28 cellular contexts compared by ENCODE assay signal in genomic region chr11:1656670-1657069, GRCh38. TPM values are rescaled to one million over a fixed set of nuclear protein-coding genes. Genes with fewer than 3 reads are reported as not detected.
DNase-seq lines count a peak whose midpoint lies in the region; ATAC-seq, FAIRE-seq and TF ChIP-seq lines count a peak whose summit lies in the region.
"Had no signal": no experiment of that assay in that cellular context is flagged by ENCODE, and none has a peak within 500 bp of the region (broad histone marks: within the 10 kb centered on the region; RNA-seq: fewer than 3 reads in every experiment).

No MANE protein-coding gene starts in this region.

- BruUV-seq in HepG2 (replicated peaks; lab: Mats Ljungman, UMichigan): no TSS peak

- in situ Hi-C loops in HepG2 (cut with HindIII; ENCODE audit: extremely low pct_ligation_motif_present, low pct_unique_long_range_greater_than_20kb): loop anchor here (5.0 kb wide), 3 partner anchors 36 to 496 kb away; partner anchors contain the start of gene SYT8

- H3K79me2 ChIP-seq in HepG2 (ENCODE audit: insufficient read depth, low read length) (no peaks in the 10 kb centered on the region), osteoblast (ENCODE audit: insufficient read depth, low read length) (no peaks in the 10 kb centered on the region)

- TF ChIP-seq POLR2A in HepG2 (IDR thresholded peaks at IDR 0.05; ENCODE audit: insufficient read depth in 1 of 2, low read depth in 2 of 2, low read length in 2 of 2): no peak
- TF ChIP-seq POLR2A in testis (IDR thresholded peaks at IDR 0.05): no peak

- H3K36me3 ChIP-seq in HepG2 (replicated peaks in 1 of 2; ENCODE audit: control insufficient read depth in 1 of 2, insufficient read depth in 2 of 2, low read length in 2 of 2) (no peaks in the 10 kb centered on the region), osteoblast (ENCODE audit: insufficient read depth, low read length) (no peaks in the 10 kb centered on the region), testis (ENCODE audit: low read depth, missing control alignments) (no peaks in the 10 kb centered on the region), colonic mucosa (no peaks in the 10 kb centered on the region)
- H3K36me3 ChIP-seq: BLaER1 had no signal

- H2AFZ ChIP-seq in HepG2 (ENCODE audit: low read length) (no peak overlapping the region), osteoblast (ENCODE audit: low read length) (no peak overlapping the region)
- H2AFZ ChIP-seq: GM23338 had no signal

- H3K4me3 ChIP-seq in HepG2 (replicated peaks in 1 of 3; ENCODE audit: insufficient read depth in 1 of 3, low read depth in 2 of 3, low read length in 3 of 3): no peak overlapping the region
- H3K4me3 ChIP-seq in osteoblast (ENCODE audit: insufficient read depth, low read length): no peak overlapping the region
- H3K4me3 ChIP-seq in testis: no peak overlapping the region
- H3K4me3 ChIP-seq in colonic mucosa: no peak overlapping the region
- H3K4me3 ChIP-seq: BLaER1, GM12878, GM23338 had no signal

- H3K27ac ChIP-seq in HepG2 (ENCODE audit: extremely low read length, insufficient read depth, low read length) (peak overlapping the region; percentile 4), osteoblast (ENCODE audit: low read depth, low read length) (no peak overlapping the region), testis (no peak overlapping the region), colonic mucosa (no peak overlapping the region)
- H3K27ac ChIP-seq: BLaER1 had no signal

- H3K27me3 Mint-ChIP-seq in chondrocyte (ENCODE audit: low read depth): peaks cover 19% of the 10 kb centered on the region
- peaks cover 49 to 51% of the 10 kb centered on the region in 2 donors for H3K27me3 Mint-ChIP-seq in stimulated activated naive B cell treated with anti-CD40 and anti-IgM and Interleukin-4, amounts not matched to agents 10 μg/mL and 1 μg/mL and 100 μg/mL, for 72 hours

- H3K36me3 Mint-ChIP-seq in chondrocyte (ENCODE audit: low read depth): no peaks in the 10 kb centered on the region
- no peaks in the 10 kb centered on the region for H3K36me3 Mint-ChIP-seq in stimulated activated naive B cell treated with anti-CD40 and anti-IgM and Interleukin-4, amounts not matched to agents 10 μg/mL and 1 μg/mL and 100 μg/mL, for 72 hours

- TF ChIP-seq EP300 in HepG2 (IDR thresholded peaks at IDR 0.05; ENCODE audit: low read depth in 2 of 2, low read length in 2 of 2): no peak
- no peak for TF ChIP-seq EP300 in HepG2 (CRISPR knock-in tag; IDR thresholded peaks at IDR 0.05; ENCODE audit: borderline replicate concordance)

- no peak for ATAC-seq in HepG2
- no peak for ATAC-seq in GM18519 (IDR thresholded peaks at IDR 0.05; ENCODE audit: low FRiP score, unreplicated experiment)
- ATAC-seq in stimulated activated naive B cell treated with anti-CD40 and anti-IgM and Interleukin-4, amounts not matched to agents 10 μg/mL and 1 μg/mL and 100 μg/mL, for 72 hours (replicated peaks): no peak
- ATAC-seq: GM12878, GM23338, PC-3 had no signal

- no peak overlapping the region for H3K27ac Mint-ChIP-seq in chondrocyte (ENCODE audit: unreplicated experiment)
- H3K27ac Mint-ChIP-seq in stimulated activated naive B cell treated with anti-CD40 and anti-IgM and Interleukin-4, amounts not matched to agents 10 μg/mL and 1 μg/mL and 100 μg/mL, for 72 hours: no peak overlapping the region
- H3K27ac Mint-ChIP-seq: CD4-positive, alpha-beta T cell; GM23338; H9 had no signal

- H3K4me1 Mint-ChIP-seq in chondrocyte (ENCODE audit: low read depth): no peaks in the 10 kb centered on the region
- peaks cover 7 to 8% of the 10 kb centered on the region in 2 donors for H3K4me1 Mint-ChIP-seq in stimulated activated naive B cell treated with anti-CD40 and anti-IgM and Interleukin-4, amounts not matched to agents 10 μg/mL and 1 μg/mL and 100 μg/mL, for 72 hours

- DNase-seq in chondrocyte (ENCODE audit: low spot score) (peak; percentile 28), HepG2 (ENCODE audit: low spot score) (no peak), osteoblast (ENCODE audit: insufficient read length, low spot score, missing footprints) (peak; percentile 71), testis (peak; percentile 4), NCI-H1105 (lab: John Stamatoyannopoulos, UW) (no peak), colonic mucosa (no peak)
- DNase-seq in stimulated activated naive B cell treated with anti-CD40 and anti-IgM and Interleukin-4, amounts not matched to agents 10 μg/mL and 1 μg/mL and 100 μg/mL, for 72 hours: no peak
- DNase-seq: CD4-positive, alpha-beta T cell; H9; Karpas-422; NCI-H1092; NCI-H1436; NCI-H187; NCI-H2107; NCI-H526; NCI-H82; NK-92 treated with Interleukin-12 subunit alpha and Interleukin-12 subunit beta, amount 100 ng/mL, for 24 hours; PC-3 had no signal

- intact Hi-C loops in HepG2 (cut with micrococcal nuclease; ENCODE audit: unreplicated experiment) (no loop called here), testis (cut with DNase I; ENCODE audit: low total_unique reads) (loop anchor here (10.0 kb wide), 2 partner anchors 178 to 498 kb away; partner anchors contain the start of genes SYT8 and TNNI2), colonic mucosa (cut with DNase I) (no loop called here)

- no peaks in the 10 kb centered on the region for H4K20me1 ChIP-seq in HepG2 (ENCODE audit: insufficient read depth, low read length)
- H4K20me1 ChIP-seq in osteoblast (ENCODE audit: insufficient read depth, low read length): no peaks in the 10 kb centered on the region
- H4K20me1 ChIP-seq: BLaER1 had no signal

- WGBS in HepG2 (ENCODE audit: low lambda C conversion rate): 98% methylated on average over 6 of the region's 7 CpGs
- 83 to 92% methylated on average over 7 of the region's 7 CpGs for WGBS in testis, 2 donors

- no peak for TF ChIP-seq RAD21 in HepG2 (CRISPR knock-in tag; IDR thresholded peaks at IDR 0.05)

- H3K9me3 Mint-ChIP-seq in chondrocyte (ENCODE audit: low read depth): no peaks in the 10 kb centered on the region
- no peaks in the 10 kb centered on the region for H3K9me3 Mint-ChIP-seq in stimulated activated naive B cell treated with anti-CD40 and anti-IgM and Interleukin-4, amounts not matched to agents 10 μg/mL and 1 μg/mL and 100 μg/mL, for 72 hours
- H3K9me3 Mint-ChIP-seq: CD4-positive, alpha-beta T cell; GM23338; H9 had no signal

- H3K9me3 ChIP-seq in HepG2 (ENCODE audit: low read length) (no peaks in the 10 kb centered on the region), osteoblast (ENCODE audit: low read depth, low read length) (no peaks in the 10 kb centered on the region), testis (no peaks in the 10 kb centered on the region), colonic mucosa (no peaks in the 10 kb centered on the region)
- H3K9me3 ChIP-seq: BLaER1 had no signal

- H3K4me1 ChIP-seq in HepG2 (ENCODE audit: insufficient read depth, low read length) (peaks cover 90% of the 10 kb centered on the region), osteoblast (ENCODE audit: insufficient read depth, low read length) (no peaks in the 10 kb centered on the region), testis (no peaks in the 10 kb centered on the region), colonic mucosa (no peaks in the 10 kb centered on the region)

- H3K9ac ChIP-seq in HepG2 (ENCODE audit: insufficient read depth, low read depth, low read length) (no peak overlapping the region), colonic mucosa (ENCODE audit: low read depth in 2 of 2, low read length in 2 of 2) (no peak overlapping the region)
- H3K9ac ChIP-seq: BLaER1 had no signal

- no peak for FAIRE-seq in HepG2 (lab: Jason Lieb, UNC)
- FAIRE-seq: A204.1, D721Med, GM12878 had no signal

- TF ChIP-seq CTCF in chondrocyte (IDR thresholded peaks at IDR 0.05) (no peak), HepG2 (CRISPR knock-in tag; IDR thresholded peaks at IDR 0.05) (no peak), osteoblast (IDR thresholded peaks at IDR 0.05; ENCODE audit: extremely low read depth, low read depth, low read length) (no peak), testis (IDR thresholded peaks at IDR 0.05) (no peak), colonic mucosa (IDR thresholded peaks at IDR 0.05) (no peak)

- no peak overlapping the region for H3K4me2 ChIP-seq in HepG2 (ENCODE audit: low read depth, low read length)
- H3K4me2 ChIP-seq in osteoblast (ENCODE audit: insufficient read depth, low read length): no peak overlapping the region
- H3K4me2 ChIP-seq: GM23338 had no signal

- H3K4me3 Mint-ChIP-seq in chondrocyte (ENCODE audit: unreplicated experiment): no peak overlapping the region
- no peak overlapping the region for H3K4me3 Mint-ChIP-seq in stimulated activated naive B cell treated with anti-CD40 and anti-IgM and Interleukin-4, amounts not matched to agents 10 μg/mL and 1 μg/mL and 100 μg/mL, for 72 hours
- H3K4me3 Mint-ChIP-seq: CD4-positive, alpha-beta T cell; GM23338; H9 had no signal

- CTCF ChIA-PET in HepG2 (lab: Yijun Ruan, JAX; ENCODE audit: low intra/inter-chr PET ratio, low total read pairs): no interaction called here

- H3K27me3 ChIP-seq in HepG2 (ENCODE audit: control insufficient read depth in 1 of 2, insufficient read depth in 2 of 2, low read length in 2 of 2): no peaks in the 10 kb centered on the region
- H3K27me3 ChIP-seq in osteoblast (ENCODE audit: insufficient read depth, low read length): peaks cover 32% of the 10 kb centered on the region
- no peaks in the 10 kb centered on the region for H3K27me3 ChIP-seq in testis
- no peaks in the 10 kb centered on the region for H3K27me3 ChIP-seq in colonic mucosa

- POLR2A ChIA-PET in HepG2 (lab: Yijun Ruan, JAX): no interaction called here

RNA-seq across cellular contexts. Expression of gene KRTAP5-5, which starts 27.1 kb away (rescaled TPM):
- not detected in 3 replicates for total RNA-seq in chondrocyte
- total RNA-seq in HepG2 (2016; rRNA removed; fragmentation: Illumina TruSeq; extraction: Trizol): not detected in 2 replicates
- not detected in 2 replicates for total RNA-seq in HepG2 (2016; cell fraction: cytosol; rRNA removed; fragmentation: Illumina TruSeq; extraction: Trizol; ENCODE audit: low read depth)
- not detected in 2 replicates for total RNA-seq in HepG2 (2016; cell fraction: insoluble cytoplasmic fraction; rRNA removed; fragmentation: Illumina TruSeq; extraction: Trizol)
- total RNA-seq in HepG2 (2016; cell fraction: membrane; rRNA removed; fragmentation: Illumina TruSeq; extraction: Trizol): not detected in 2 replicates
- not detected in 2 replicates for total RNA-seq in HepG2 (2016; cell fraction: nucleus; rRNA removed; fragmentation: Illumina TruSeq; extraction: Trizol)
- polyA plus RNA-seq in HepG2 (2011; rRNA removed): not detected in 2 replicates
- polyA plus RNA-seq in HepG2 (2011; cell fraction: cytosol; rRNA removed): not detected in 2 replicates
- polyA plus RNA-seq in HepG2 (2011; cell fraction: nucleus; rRNA removed): not detected in 2 replicates
- not detected in 2 replicates for polyA plus RNA-seq in HepG2 (2012)
- not detected in 2 replicates for polyA plus RNA-seq in HepG2 (2016; cell fraction: cytosol; fragmentation: Illumina TruSeq; extraction: Trizol; ENCODE audit: low read depth)
- polyA plus RNA-seq in HepG2 (2016; cell fraction: insoluble cytoplasmic fraction; fragmentation: Illumina TruSeq; extraction: Trizol; ENCODE audit: low read depth): not detected in 2 replicates
- not detected in 2 replicates for polyA plus RNA-seq in HepG2 (2016; cell fraction: membrane; fragmentation: Illumina TruSeq; extraction: Trizol; ENCODE audit: low read depth)
- not detected in 2 replicates for polyA plus RNA-seq in HepG2 (2016; cell fraction: nucleus; fragmentation: Illumina TruSeq; extraction: Trizol; ENCODE audit: insufficient read depth, low read depth)
- polyA minus RNA-seq in HepG2 (2011; rRNA and poly(A)+ RNA removed; ENCODE audit: low replicate concordance): not detected in 2 replicates
- polyA minus RNA-seq in HepG2 (2011; cell fraction: cytosol; rRNA and poly(A)+ RNA removed): not detected in 2 replicates
- not detected in 2 replicates for polyA minus RNA-seq in HepG2 (2011; cell fraction: nucleus; rRNA and poly(A)+ RNA removed)
- not detected in 2 replicates for total RNA-seq in osteoblast
- total RNA-seq in testis: not detected
- polyA plus RNA-seq in testis (ENCODE audit: insufficient read depth, low read depth, low replicate concordance): not detected
- not detected for total RNA-seq in colonic mucosa
- total RNA-seq: CD4-positive, alpha-beta T cell; Daoy; G401; GM12878; GM23338; H9; HT-29; PC-3 had no signal
- polyA plus RNA-seq: AG04450, GM12878, GM23338 had no signal

RNA-seq across cellular contexts. Expression of gene KRTAP5-4, which starts 34.7 kb away (rescaled TPM):
- total RNA-seq in chondrocyte (not detected in 3 replicates), HepG2 (2016; rRNA removed; fragmentation: Illumina TruSeq; extraction: Trizol) (not detected in 2 replicates), osteoblast (not detected in 2 replicates), testis (not detected), colonic mucosa (not detected)
- total RNA-seq in HepG2 (2016; cell fraction: cytosol; rRNA removed; fragmentation: Illumina TruSeq; extraction: Trizol; ENCODE audit: low read depth): not detected in 2 replicates
- total RNA-seq in HepG2 (2016; cell fraction: insoluble cytoplasmic fraction; rRNA removed; fragmentation: Illumina TruSeq; extraction: Trizol): not detected in 2 replicates
- not detected in 2 replicates for total RNA-seq in HepG2 (2016; cell fraction: membrane; rRNA removed; fragmentation: Illumina TruSeq; extraction: Trizol)
- total RNA-seq in HepG2 (2016; cell fraction: nucleus; rRNA removed; fragmentation: Illumina TruSeq; extraction: Trizol): not detected in 2 replicates
- polyA plus RNA-seq in HepG2 (2011; rRNA removed) (not detected in 2 replicates), testis (ENCODE audit: insufficient read depth, low read depth, low replicate concordance) (not detected)
- not detected in 2 replicates for polyA plus RNA-seq in HepG2 (2011; cell fraction: cytosol; rRNA removed)
- polyA plus RNA-seq in HepG2 (2011; cell fraction: nucleus; rRNA removed): 0.16 TPM in 1 of 2 replicates, not detected in the other
- polyA plus RNA-seq in HepG2 (2012): not detected in 2 replicates
- polyA plus RNA-seq in HepG2 (2016; cell fraction: cytosol; fragmentation: Illumina TruSeq; extraction: Trizol; ENCODE audit: low read depth): not detected in 2 replicates
- not detected in 2 replicates for polyA plus RNA-seq in HepG2 (2016; cell fraction: insoluble cytoplasmic fraction; fragmentation: Illumina TruSeq; extraction: Trizol; ENCODE audit: low read depth)
- polyA plus RNA-seq in HepG2 (2016; cell fraction: membrane; fragmentation: Illumina TruSeq; extraction: Trizol; ENCODE audit: low read depth): not detected in 2 replicates
- polyA plus RNA-seq in HepG2 (2016; cell fraction: nucleus; fragmentation: Illumina TruSeq; extraction: Trizol; ENCODE audit: insufficient read depth, low read depth): not detected in 2 replicates
- not detected in 2 replicates for polyA minus RNA-seq in HepG2 (2011; rRNA and poly(A)+ RNA removed; ENCODE audit: low replicate concordance)
- not detected in 2 replicates for polyA minus RNA-seq in HepG2 (2011; cell fraction: cytosol; rRNA and poly(A)+ RNA removed)
- not detected in 2 replicates for polyA minus RNA-seq in HepG2 (2011; cell fraction: nucleus; rRNA and poly(A)+ RNA removed)
- total RNA-seq: CD4-positive, alpha-beta T cell; Daoy; G401; GM12878; GM23338; H9; HT-29; PC-3 had no signal
- polyA plus RNA-seq: AG04450, GM12878, GM23338 had no signal

RNA-seq across cellular contexts. Expression of gene KRTAP5-6, which starts 40.3 kb away (rescaled TPM):
- total RNA-seq in chondrocyte (not detected in 3 replicates), HepG2 (2016; rRNA removed; fragmentation: Illumina TruSeq; extraction: Trizol) (not detected in 2 replicates), osteoblast (not detected in 2 replicates), testis (not detected), colonic mucosa (not detected)
- total RNA-seq in HepG2 (2016; cell fraction: cytosol; rRNA removed; fragmentation: Illumina TruSeq; extraction: Trizol; ENCODE audit: low read depth): not detected in 2 replicates
- not detected in 2 replicates for total RNA-seq in HepG2 (2016; cell fraction: insoluble cytoplasmic fraction; rRNA removed; fragmentation: Illumina TruSeq; extraction: Trizol)
- total RNA-seq in HepG2 (2016; cell fraction: membrane; rRNA removed; fragmentation: Illumina TruSeq; extraction: Trizol): not detected in 2 replicates
- not detected in 2 replicates for total RNA-seq in HepG2 (2016; cell fraction: nucleus; rRNA removed; fragmentation: Illumina TruSeq; extraction: Trizol)
- polyA plus RNA-seq in HepG2 (2011; rRNA removed) (not detected in 2 replicates), testis (ENCODE audit: insufficient read depth, low read depth, low replicate concordance) (not detected)
- polyA plus RNA-seq in HepG2 (2011; cell fraction: cytosol; rRNA removed): 0.15 TPM in 1 of 2 replicates, not detected in the other
- 0.35 and 0.43 TPM in 2 replicates for polyA plus RNA-seq in HepG2 (2011; cell fraction: nucleus; rRNA removed)
- polyA plus RNA-seq in HepG2 (2012): not detected in 2 replicates
- polyA plus RNA-seq in HepG2 (2016; cell fraction: cytosol; fragmentation: Illumina TruSeq; extraction: Trizol; ENCODE audit: low read depth): not detected in 2 replicates
- polyA plus RNA-seq in HepG2 (2016; cell fraction: insoluble cytoplasmic fraction; fragmentation: Illumina TruSeq; extraction: Trizol; ENCODE audit: low read depth): not detected in 2 replicates
- not detected in 2 replicates for polyA plus RNA-seq in HepG2 (2016; cell fraction: membrane; fragmentation: Illumina TruSeq; extraction: Trizol; ENCODE audit: low read depth)
- not detected in 2 replicates for polyA plus RNA-seq in HepG2 (2016; cell fraction: nucleus; fragmentation: Illumina TruSeq; extraction: Trizol; ENCODE audit: insufficient read depth, low read depth)
- not detected in 2 replicates for polyA minus RNA-seq in HepG2 (2011; rRNA and poly(A)+ RNA removed; ENCODE audit: low replicate concordance)
- not detected in 2 replicates for polyA minus RNA-seq in HepG2 (2011; cell fraction: cytosol; rRNA and poly(A)+ RNA removed)
- not detected in 2 replicates for polyA minus RNA-seq in HepG2 (2011; cell fraction: nucleus; rRNA and poly(A)+ RNA removed)
- total RNA-seq: CD4-positive, alpha-beta T cell; Daoy; G401; GM12878; GM23338; H9; HT-29; PC-3 had no signal
- polyA plus RNA-seq: AG04450, GM12878, GM23338 had no signal

RNA-seq across cellular contexts. Expression of gene KRTAP5-3, which starts 48.4 kb away (rescaled TPM):
- not detected in 3 replicates for total RNA-seq in chondrocyte
- total RNA-seq in HepG2 (2016; rRNA removed; fragmentation: Illumina TruSeq; extraction: Trizol): not detected in 2 replicates
- total RNA-seq in HepG2 (2016; cell fraction: cytosol; rRNA removed; fragmentation: Illumina TruSeq; extraction: Trizol; ENCODE audit: low read depth): not detected in 2 replicates
- not detected in 2 replicates for total RNA-seq in HepG2 (2016; cell fraction: insoluble cytoplasmic fraction; rRNA removed; fragmentation: Illumina TruSeq; extraction: Trizol)
- not detected in 2 replicates for total RNA-seq in HepG2 (2016; cell fraction: membrane; rRNA removed; fragmentation: Illumina TruSeq; extraction: Trizol)
- not detected in 2 replicates for total RNA-seq in HepG2 (2016; cell fraction: nucleus; rRNA removed; fragmentation: Illumina TruSeq; extraction: Trizol)
- polyA plus RNA-seq in HepG2 (2011; rRNA removed): not detected in 2 replicates
- polyA plus RNA-seq in HepG2 (2011; cell fraction: cytosol; rRNA removed): not detected in 2 replicates
- not detected in 2 replicates for polyA plus RNA-seq in HepG2 (2011; cell fraction: nucleus; rRNA removed)
- polyA plus RNA-seq in HepG2 (2012): not detected in 2 replicates
- polyA plus RNA-seq in HepG2 (2016; cell fraction: cytosol; fragmentation: Illumina TruSeq; extraction: Trizol; ENCODE audit: low read depth): not detected in 2 replicates
- not detected in 2 replicates for polyA plus RNA-seq in HepG2 (2016; cell fraction: insoluble cytoplasmic fraction; fragmentation: Illumina TruSeq; extraction: Trizol; ENCODE audit: low read depth)
- polyA plus RNA-seq in HepG2 (2016; cell fraction: membrane; fragmentation: Illumina TruSeq; extraction: Trizol; ENCODE audit: low read depth): not detected in 2 replicates
- polyA plus RNA-seq in HepG2 (2016; cell fraction: nucleus; fragmentation: Illumina TruSeq; extraction: Trizol; ENCODE audit: insufficient read depth, low read depth): not detected in 2 replicates
- polyA minus RNA-seq in HepG2 (2011; rRNA and poly(A)+ RNA removed; ENCODE audit: low replicate concordance): not detected in 2 replicates
- polyA minus RNA-seq in HepG2 (2011; cell fraction: cytosol; rRNA and poly(A)+ RNA removed): not detected in 2 replicates
- polyA minus RNA-seq in HepG2 (2011; cell fraction: nucleus; rRNA and poly(A)+ RNA removed): not detected in 2 replicates
- not detected in 2 replicates for total RNA-seq in osteoblast
- not detected for total RNA-seq in testis
- not detected for polyA plus RNA-seq in testis (ENCODE audit: insufficient read depth, low read depth, low replicate concordance)
- total RNA-seq in colonic mucosa: not detected
- total RNA-seq: CD4-positive, alpha-beta T cell; Daoy; G401; GM12878; GM23338; H9; HT-29; PC-3 had no signal
- polyA plus RNA-seq: AG04450, GM12878, GM23338 had no signal

RNA-seq across cellular contexts. Expression of gene KRTAP5-2, which starts 58.6 kb away (rescaled TPM):
- total RNA-seq in chondrocyte (not detected in 3 replicates), HepG2 (2016; rRNA removed; fragmentation: Illumina TruSeq; extraction: Trizol) (not detected in 2 replicates), osteoblast (not detected in 2 replicates), testis (not detected), colonic mucosa (not detected)
- total RNA-seq in HepG2 (2016; cell fraction: cytosol; rRNA removed; fragmentation: Illumina TruSeq; extraction: Trizol; ENCODE audit: low read depth): not detected in 2 replicates
- not detected in 2 replicates for total RNA-seq in HepG2 (2016; cell fraction: insoluble cytoplasmic fraction; rRNA removed; fragmentation: Illumina TruSeq; extraction: Trizol)
- not detected in 2 replicates for total RNA-seq in HepG2 (2016; cell fraction: membrane; rRNA removed; fragmentation: Illumina TruSeq; extraction: Trizol)
- not detected in 2 replicates for total RNA-seq in HepG2 (2016; cell fraction: nucleus; rRNA removed; fragmentation: Illumina TruSeq; extraction: Trizol)
- polyA plus RNA-seq in HepG2 (2011; rRNA removed) (not detected in 2 replicates), testis (ENCODE audit: insufficient read depth, low read depth, low replicate concordance) (not detected)
- polyA plus RNA-seq in HepG2 (2011; cell fraction: cytosol; rRNA removed): not detected in 2 replicates
- not detected in 2 replicates for polyA plus RNA-seq in HepG2 (2011; cell fraction: nucleus; rRNA removed)
- 0.29 and 0.55 TPM in 2 replicates for polyA plus RNA-seq in HepG2 (2012)
- polyA plus RNA-seq in HepG2 (2016; cell fraction: cytosol; fragmentation: Illumina TruSeq; extraction: Trizol; ENCODE audit: low read depth): not detected in 2 replicates
- not detected in 2 replicates for polyA plus RNA-seq in HepG2 (2016; cell fraction: insoluble cytoplasmic fraction; fragmentation: Illumina TruSeq; extraction: Trizol; ENCODE audit: low read depth)
- polyA plus RNA-seq in HepG2 (2016; cell fraction: membrane; fragmentation: Illumina TruSeq; extraction: Trizol; ENCODE audit: low read depth): not detected in 2 replicates
- polyA plus RNA-seq in HepG2 (2016; cell fraction: nucleus; fragmentation: Illumina TruSeq; extraction: Trizol; ENCODE audit: insufficient read depth, low read depth): not detected in 2 replicates
- 0.21 TPM in 1 of 2 replicates, not detected in the other for polyA minus RNA-seq in HepG2 (2011; rRNA and poly(A)+ RNA removed; ENCODE audit: low replicate concordance)
- polyA minus RNA-seq in HepG2 (2011; cell fraction: cytosol; rRNA and poly(A)+ RNA removed): not detected in 2 replicates
- polyA minus RNA-seq in HepG2 (2011; cell fraction: nucleus; rRNA and poly(A)+ RNA removed): not detected in 2 replicates
- total RNA-seq: CD4-positive, alpha-beta T cell; Daoy; G401; GM12878; GM23338; H9; HT-29; PC-3 had no signal
- polyA plus RNA-seq: AG04450, GM12878, GM23338 had no signal

Comparison
In these comparisons a context has a peak if more than half of its experiments do, and no peak if none do; other contexts are left out.
1. DNase-seq: peak in chondrocyte (single experiment), osteoblast (single experiment) and testis (single experiment); none in HepG2 (single experiment), NCI-H1105 (single experiment), colonic mucosa (single experiment) and stimulated activated naive B cell treated with anti-CD40 and anti-IgM and Interleukin-4, amounts not matched to agents 10 μg/mL and 1 μg/mL and 100 μg/mL, for 72 hours (single experiment).